Comparison of ENCODE assay signal across 1 cellular context in the genomic region with DNA sequence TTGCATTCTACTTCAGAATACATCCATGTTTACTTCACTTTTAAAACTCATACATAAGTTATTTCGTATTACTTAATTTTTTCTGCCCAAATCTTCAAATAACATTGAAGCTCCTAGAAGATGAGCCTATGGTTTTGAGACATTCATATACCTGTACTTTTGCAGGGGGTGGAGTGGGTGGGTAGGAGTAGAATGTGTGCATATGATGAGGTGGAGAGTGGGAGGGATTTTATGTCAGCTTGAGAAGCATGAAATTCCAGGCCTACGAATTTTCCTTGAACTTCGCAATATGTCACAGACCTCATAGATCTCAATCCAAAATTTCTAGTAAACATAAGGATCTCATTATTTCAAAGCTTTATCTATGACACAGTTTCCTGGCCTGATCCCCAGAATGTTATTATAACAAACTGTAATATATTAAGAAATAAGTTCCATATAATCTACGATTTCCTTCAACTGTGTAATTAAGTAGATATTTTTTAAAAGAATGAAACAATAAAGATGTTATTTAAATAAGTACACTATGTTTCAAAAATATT.
TF ChIP-seq lines count a peak whose summit lies in the region.

No MANE protein-coding gene starts in this region.

TF ChIP-seq in SK-N-SH, 30 proteins besides CTCF, POLR2A, EP300 and RAD21 (continued from another document):
- TF ChIP-seq PBX3 (IDR thresholded peaks at IDR 0.05) (peak; percentile 51), TEAD4 (IDR thresholded peaks at IDR 0.05; ENCODE audit: borderline replicate concordance, insufficient read depth) (no peak), REST (IDR thresholded peaks at IDR 0.05; ENCODE audit: low read depth, low read length) (no peak)
